Comparison of ENCODE assay signal across 14 cellular contexts in the genomic region with DNA sequence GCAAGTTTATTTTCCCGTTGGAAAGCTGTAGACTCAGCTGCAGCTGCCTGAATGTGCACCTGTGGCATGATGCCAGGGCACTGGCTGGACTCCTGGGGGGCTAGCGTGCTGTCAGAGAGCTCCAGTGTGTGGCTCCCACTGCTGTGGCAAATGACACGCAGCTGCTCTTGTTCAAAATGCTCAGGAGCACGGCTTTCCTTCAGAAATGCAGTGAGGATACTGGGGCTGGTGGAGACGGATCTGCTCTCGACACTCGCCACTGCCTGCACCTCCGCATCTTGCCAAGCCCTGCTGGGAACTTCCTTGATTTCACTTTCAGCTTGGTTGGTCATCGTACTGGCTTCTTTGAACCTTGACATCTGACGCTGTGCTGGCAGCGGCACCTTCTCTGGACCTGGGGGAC. TPM values are rescaled to one million over a fixed set of nuclear protein-coding genes. Genes with fewer than 3 reads are reported as not detected.
DNase-seq lines count a peak whose midpoint lies in the region; ATAC-seq, FAIRE-seq and TF ChIP-seq lines count a peak whose summit lies in the region.
"Had no signal": no experiment of that assay in that cellular context is flagged by ENCODE, and none has a peak within 500 bp of the region (broad histone marks: within the 10 kb centered on the region; RNA-seq: fewer than 3 reads in every experiment).

No MANE protein-coding gene starts in this region.

- TF ChIP-seq CTCF in IMR-90 (conservative IDR thresholded peaks at IDR 0.05; ENCODE audit: low read depth, low read length) (no peak), keratinocyte (optimal IDR thresholded peaks at IDR 0.05 in 1 of 3, IDR thresholded peaks at IDR 0.05 in 1 of 3, conservative IDR thresholded peaks at IDR 0.05 in 1 of 3; ENCODE audit: extremely low read depth in 1 of 3, insufficient read depth in 2 of 3, low read length in 3 of 3) (no peak), PC-9 (conservative IDR thresholded peaks at IDR 0.05) (no peak)

- BruUV-seq in IMR-90 (replicated peaks; lab: Mats Ljungman, UMichigan) = no TSS peak
- BruUV-seq in PC-9 (replicated peaks; lab: Mats Ljungman, UMichigan) = no TSS peak

- no peaks in the 10 kb centered on the region for H4K20me1 ChIP-seq in IMR-90 (ENCODE audit: insufficient read depth, low read length)
- H4K20me1 ChIP-seq in keratinocyte (ENCODE audit: control insufficient read depth, extremely low read depth, insufficient read depth, low read length) = no peaks in the 10 kb centered on the region
- no peaks in the 10 kb centered on the region for H4K20me1 ChIP-seq in PC-9 (ENCODE audit: insufficient read depth)

- H3K14ac ChIP-seq in IMR-90 (replicated peaks; ENCODE audit: low read depth, low read length) = no peak overlapping the region

- no peak overlapping the region for H2BK20ac ChIP-seq in IMR-90 (ENCODE audit: low read depth, low read length)

- H3K4ac ChIP-seq in IMR-90 (ENCODE audit: low read depth, low read length) = no peak overlapping the region

- ATAC-seq in IMR-90 (ENCODE audit: low read depth) = no peak
- no peak for ATAC-seq in sciatic nerve
- ATAC-seq: HCT116, lower lobe of right lung had no signal

- H3K27me3 ChIP-seq in IMR-90 (ENCODE audit: control insufficient read depth, insufficient read depth, low read length) (peaks cover 6% of the 10 kb centered on the region; the same call in 1 of the 2 replicates), keratinocyte (ENCODE audit: control insufficient read depth, extremely low read depth, insufficient read depth, low read length) (peaks cover 23% of the 10 kb centered on the region), PC-9 (ENCODE audit: insufficient read depth, low read depth) (no peaks in the 10 kb centered on the region)
- H3K27me3 ChIP-seq: MG63 had no signal

- no peaks in the 10 kb centered on the region for H3F3A ChIP-seq in PC-9 (ENCODE audit: insufficient read depth, low read depth)

- H3K9me3 ChIP-seq in IMR-90 (ENCODE audit: control insufficient read depth, insufficient read depth, low read length) (no peaks in the 10 kb centered on the region), keratinocyte (ENCODE audit: control insufficient read depth, low read depth, low read length) (no peaks in the 10 kb centered on the region), PC-9 (ENCODE audit: insufficient read depth, low read depth) (no peaks in the 10 kb centered on the region)
- H3K9me3 ChIP-seq: lower lobe of right lung, MG63 had no signal

- no peak for TF ChIP-seq POLR2A in IMR-90 (IDR thresholded peaks at IDR 0.05; ENCODE audit: low read depth, low read length)

- CTCF ChIA-PET in IMR-90 (lab: Yijun Ruan, JAX) = interaction anchor here (1.4 kb wide), 1 partner anchor 186 kb away, joined by 3 read pairs; no protein-coding TSS in a partner anchor
- CTCF ChIA-PET in PC-9 (lab: Charles Lee) = no interaction called here

- no peak overlapping the region for H3K4me2 ChIP-seq in IMR-90 (ENCODE audit: low read depth, low read length)
- peak overlapping the region; percentile 29 for H3K4me2 ChIP-seq in keratinocyte (ENCODE audit: control insufficient read depth, extremely low read depth, insufficient read depth, low read depth, low read length)
- no peak overlapping the region for H3K4me2 ChIP-seq in PC-9
- H3K4me2 ChIP-seq: smooth muscle cell had no signal

- H3K23ac ChIP-seq in IMR-90 (ENCODE audit: low read depth, low read length) = no peak overlapping the region

- H3K56ac ChIP-seq in IMR-90 (ENCODE audit: extremely low read depth, insufficient read depth, low read length) = no peak overlapping the region

- DNase-seq in IMR-90 (no peak), NCI-H1105 treated with DMSO at 0.1 percent for 48 hours (lab: John Stamatoyannopoulos, UW) (peak; percentile 75), NCI-H774 (lab: John Stamatoyannopoulos, UW) (peak; percentile 66), keratinocyte (ENCODE audit: low read depth, low spot score) (no peak), sciatic nerve (ENCODE audit: low spot score) (no peak), PC-9 (no peak), NCI-H526 treated with DMSO at 0.1 percent for 48 hours (lab: John Stamatoyannopoulos, UW) (no peak)
- DNase-seq: anterior cingulate cortex, lower lobe of right lung, MG63, T-helper 1 cell had no signal

- intact Hi-C loops in IMR-90 (cut with micrococcal nuclease) (no loop called here), sciatic nerve (cut with DNase I) (no loop called here), PC-9 (cut with micrococcal nuclease; ENCODE audit: unreplicated experiment) (no loop called here)

- H3K4me3 ChIP-seq in IMR-90 (ENCODE audit: insufficient read depth, low read depth, low read length) (no peak overlapping the region), keratinocyte (ENCODE audit: control insufficient read depth in 2 of 3, extremely low read depth in 1 of 3, insufficient read depth in 2 of 3, low read depth in 1 of 3, low read length in 3 of 3) (no peak overlapping the region), PC-9 (no peak overlapping the region)
- H3K4me3 ChIP-seq: lower lobe of right lung, MG63, smooth muscle cell had no signal

- H2AK9ac ChIP-seq in IMR-90 (replicated peaks; ENCODE audit: low read depth, low read length, poor library complexity) = no peak overlapping the region

- TF ChIP-seq RAD21 in IMR-90 (IDR thresholded peaks at IDR 0.05; ENCODE audit: low read length) = no peak

- no peak overlapping the region for H3K27ac ChIP-seq in IMR-90 (ENCODE audit: insufficient read depth, low read length)
- H3K27ac ChIP-seq in keratinocyte (ENCODE audit: control insufficient read depth, insufficient read depth, low read length) = no peak overlapping the region
- no peak overlapping the region for H3K27ac ChIP-seq in PC-9
- H3K27ac ChIP-seq: lower lobe of right lung had no signal

- in situ Hi-C loops in IMR-90 (cut with MboI; ENCODE audit: low sequenced_read_pairs) = loop anchor here (25.0 kb wide), 1 partner anchor 663 kb away; no protein-coding TSS in a partner anchor

- H2BK15ac ChIP-seq in IMR-90 (ENCODE audit: low read depth, low read length) = no peak overlapping the region

- no peaks in the 10 kb centered on the region for H3K9me2 ChIP-seq in PC-9 (ENCODE audit: insufficient read depth)

- H2BK5ac ChIP-seq in IMR-90 (ENCODE audit: low read depth, low read length, poor library complexity, severe bottlenecking) = no peak overlapping the region

- no peak overlapping the region for H4K91ac ChIP-seq in IMR-90 (ENCODE audit: insufficient read depth, low read depth, low read length)

- peak overlapping the region; percentile 56 for H2AFZ ChIP-seq in IMR-90 (replicated peaks; ENCODE audit: low read length, poor library complexity)
- H2AFZ ChIP-seq in keratinocyte (ENCODE audit: control insufficient read depth, low read length) = no peak overlapping the region
- no peak overlapping the region for H2AFZ ChIP-seq in PC-9

- no peaks in the 10 kb centered on the region for H3K79me1 ChIP-seq in IMR-90 (ENCODE audit: low read depth in 1 of 2, low read length in 2 of 2)

- no peaks in the 10 kb centered on the region for H3K4me1 ChIP-seq in IMR-90 (ENCODE audit: control insufficient read depth, insufficient read depth, low read length)
- no peaks in the 10 kb centered on the region for H3K4me1 ChIP-seq in keratinocyte (ENCODE audit: control insufficient read depth, extremely low read depth, insufficient read depth, low read length)
- no peaks in the 10 kb centered on the region for H3K4me1 ChIP-seq in PC-9 (replicated peaks; ENCODE audit: insufficient read depth)

- no peak overlapping the region for H3K18ac ChIP-seq in IMR-90 (ENCODE audit: low read depth, low read length)

- no peak overlapping the region for H4K8ac ChIP-seq in IMR-90 (ENCODE audit: low read depth in 2 of 2, low read length in 2 of 2)

- WGBS in IMR-90 (ENCODE audit: extremely low coverage in 2 of 2, insufficient read length in 1 of 2), 2 experiments = 17% methylated on average over 1 of the region's 11 CpGs; no CpG with 5 or more reads in 1 of the 2 experiments

- H3K36me3 ChIP-seq in IMR-90 (ENCODE audit: control insufficient read depth, insufficient read depth, low read length) (no peaks in the 10 kb centered on the region), keratinocyte (ENCODE audit: control insufficient read depth in 2 of 2, extremely low read depth in 1 of 2, insufficient read depth in 2 of 2, low read length in 2 of 2) (no peaks in the 10 kb centered on the region), PC-9 (ENCODE audit: low read depth) (no peaks in the 10 kb centered on the region)
- H3K36me3 ChIP-seq: MG63 had no signal

- H3K9me1 ChIP-seq in IMR-90 (ENCODE audit: insufficient read depth, low read length) (no peaks in the 10 kb centered on the region), keratinocyte (ENCODE audit: control insufficient read depth, extremely low read depth, insufficient read depth, low read length) (no peaks in the 10 kb centered on the region)

- FAIRE-seq in keratinocyte (lab: Jason Lieb, UNC) = no peak
- FAIRE-seq: RCC 7860 had no signal

- no peak overlapping the region for H4K5ac ChIP-seq in IMR-90 (ENCODE audit: low read depth, low read length)

- H2AK5ac ChIP-seq in IMR-90 (ENCODE audit: low read depth, low read length) = no peak overlapping the region

- POLR2A ChIA-PET in IMR-90 (lab: Charles Lee; ENCODE audit: unreplicated experiment) = no interaction called here
- POLR2A ChIA-PET in PC-9 (lab: Charles Lee; ENCODE audit: unreplicated experiment) = no interaction called here

- no peak overlapping the region for H2BK120ac ChIP-seq in IMR-90 (ENCODE audit: low read depth, low read length)

- no peak overlapping the region for H3K9ac ChIP-seq in IMR-90 (ENCODE audit: low read depth, low read length)
- no peak overlapping the region for H3K9ac ChIP-seq in keratinocyte (ENCODE audit: control insufficient read depth, extremely low read depth, insufficient read depth, low read length)

- dilution Hi-C loops in IMR-90 (cut with HindIII; ENCODE audit: low sequenced_read_pairs, unreplicated experiment) = no loop called here
- dilution Hi-C loops in keratinocyte (cut with MboI; ENCODE audit: extremely low pct_ligation_motif_present, low sequenced_read_pairs) = no loop called here

- no peaks in the 10 kb centered on the region for H3K79me2 ChIP-seq in keratinocyte (ENCODE audit: control insufficient read depth, insufficient read depth, low read length)
- no peaks in the 10 kb centered on the region for H3K79me2 ChIP-seq in PC-9 (ENCODE audit: low read depth)

RNA-seq across cellular contexts. Expression of gene GPRIN3, which starts 58.7 kb away (rescaled TPM):
- total RNA-seq in IMR-90 (2012; rRNA removed) (under 0.01 TPM in 1 of 2 replicates, not detected in the other), sciatic nerve (7.0 TPM), PC-9 (2021) (0.02 and 0.05 TPM in 2 replicates)
- polyA plus RNA-seq in IMR-90 (2012; rRNA removed) (not detected in 2 replicates), keratinocyte (not detected in 3 replicates)
- polyA plus RNA-seq in IMR-90 (2012; cell fraction: cytosol; rRNA removed) = not detected in 2 replicates
- not detected in 2 replicates for polyA plus RNA-seq in IMR-90 (2012; cell fraction: nucleus; rRNA removed; ENCODE audit: low replicate concordance)
- not detected for polyA plus RNA-seq in keratinocyte (2011; ENCODE audit: low read depth)
- not detected in 2 replicates for polyA plus RNA-seq in keratinocyte (2011; cell fraction: cytosol; rRNA removed)
- polyA plus RNA-seq in keratinocyte (2011; cell fraction: nucleus; rRNA removed) = not detected in 2 replicates
- not detected in 2 replicates for polyA plus RNA-seq in keratinocyte (2012; ENCODE audit: low replicate concordance)
- not detected in 3 replicates for polyA minus RNA-seq in keratinocyte
- polyA minus RNA-seq in keratinocyte (2011; cell fraction: cytosol; rRNA and poly(A)+ RNA removed) = not detected
- polyA minus RNA-seq in keratinocyte (2011; cell fraction: nucleus; rRNA and poly(A)+ RNA removed) = not detected in 2 replicates

Comparison
In these comparisons a context has a peak if more than half of its experiments do, and no peak if none do; other contexts are left out.
1. DNase-seq: peak in NCI-H1105 treated with DMSO at 0.1 percent for 48 hours (single experiment) and NCI-H774 (single experiment); none in IMR-90 (single experiment), keratinocyte (single experiment), sciatic nerve (single experiment), PC-9 (0 of 2) and NCI-H526 treated with DMSO at 0.1 percent for 48 hours (single experiment).